In genomic region chr9:106916491-106917235, GRCh38 we compare ENCODE assay signal across 10 cellular contexts. TPM values are rescaled to one million over a fixed set of nuclear protein-coding genes. Genes with fewer than 3 reads are reported as not detected.
DNase-seq lines count a peak whose midpoint lies in the region; ATAC-seq and TF ChIP-seq lines count a peak whose summit lies in the region.
"Had no signal": no experiment of that assay in that cellular context is flagged by ENCODE, and none has a peak within 500 bp of the region (broad histone marks: within the 10 kb centered on the region; RNA-seq: fewer than 3 reads in every experiment).

No MANE protein-coding gene starts in this region.

- H3K36me3 ChIP-seq in H7 (replicated peaks; ENCODE audit: control insufficient read depth, insufficient read depth, low read length) = no peaks in the 10 kb centered on the region
- H3K36me3 ChIP-seq: spleen had no signal

- H3K4me3 ChIP-seq in coronary artery (no peak overlapping the region), H7 (ENCODE audit: insufficient read depth, low read depth, low read length) (no peak overlapping the region)
- H3K4me3 ChIP-seq: spleen had no signal

- H3K27ac ChIP-seq in coronary artery = no peak overlapping the region
- H3K27ac ChIP-seq: spleen had no signal

- in situ Hi-C loops in ACHN (cut with HindIII; ENCODE audit: low pct_ligation_motif_present, low pct_unique_long_range_greater_than_20kb, low sequenced_read_pairs) = no loop called here

- no peaks in the 10 kb centered on the region for H3K9me3 Mint-ChIP-seq in dendritic cell treated with granulocyte-macrophage colony-stimulating factor and Interleukin-4, amounts not matched to agents 40 ng/mL and 50 ng/mL, for 4 days

- peaks cover 12% of the 10 kb centered on the region for H3K4me1 Mint-ChIP-seq in dendritic cell treated with granulocyte-macrophage colony-stimulating factor and Interleukin-4, amounts not matched to agents 40 ng/mL and 50 ng/mL, for 4 days (ENCODE audit: low read depth)

- no peaks in the 10 kb centered on the region for H3K27me3 Mint-ChIP-seq in dendritic cell treated with granulocyte-macrophage colony-stimulating factor and Interleukin-4, amounts not matched to agents 40 ng/mL and 50 ng/mL, for 4 days

- no peak for ATAC-seq in GM21619 (IDR thresholded peaks at IDR 0.05; ENCODE audit: unreplicated experiment)

- no peaks in the 10 kb centered on the region for H3K36me3 Mint-ChIP-seq in dendritic cell treated with granulocyte-macrophage colony-stimulating factor and Interleukin-4, amounts not matched to agents 40 ng/mL and 50 ng/mL, for 4 days (ENCODE audit: low read depth)

- TF ChIP-seq CTCF in coronary artery (IDR thresholded peaks at IDR 0.05) = no peak

- no peak overlapping the region for H3K4me3 Mint-ChIP-seq in dendritic cell treated with granulocyte-macrophage colony-stimulating factor and Interleukin-4, amounts not matched to agents 40 ng/mL and 50 ng/mL, for 4 days

- DNase-seq in ACHN = peak; percentile 96
- peak; percentile 84 for DNase-seq in LHCN-M2 (ENCODE audit: low read depth)
- peak; percentile 54 to 76 for DNase-seq in lung microvascular endothelial cell (ENCODE audit: low read depth in 2 of 2)
- DNase-seq in coronary artery (ENCODE audit: low spot score) = no peak
- no peak for DNase-seq in H7
- no peak for DNase-seq in NCI-H128 (lab: John Stamatoyannopoulos, UW; ENCODE audit: unreplicated experiment)
- DNase-seq: DMS153, spleen had no signal

- intact Hi-C loops in dendritic cell treated with granulocyte-macrophage colony-stimulating factor and Interleukin-4, amounts not matched to agents 40 ng/mL and 50 ng/mL, for 4 days (cut with micrococcal nuclease) = no loop called here

- no peaks in the 10 kb centered on the region for H3K27me3 ChIP-seq in H7 (ENCODE audit: control insufficient read depth, insufficient read depth, low read length)
- H3K27me3 ChIP-seq: spleen had no signal

- H3K27ac Mint-ChIP-seq in dendritic cell treated with granulocyte-macrophage colony-stimulating factor and Interleukin-4, amounts not matched to agents 40 ng/mL and 50 ng/mL, for 4 days = peak overlapping the region; percentile 71

RNA-seq across cellular contexts. Expression of gene ZNF462, which starts 53.7 kb away (rescaled TPM):
- total RNA-seq in LHCN-M2 (2014; rRNA removed) (11.3 and 14.6 TPM in 2 replicates), lung microvascular endothelial cell (4.2 and 4.6 TPM in 2 replicates)
- 4.4 TPM for polyA plus RNA-seq in LHCN-M2 (2012)
- total RNA-seq in H7 (2014; rRNA removed; shearing (Covaris generic)) = 34.7 and 36.4 TPM in 2 replicates

Comparison
In these comparisons a context has a peak if more than half of its experiments do, and no peak if none do; other contexts are left out.
1. DNase-seq: peak in ACHN (single experiment), LHCN-M2 (single experiment) and lung microvascular endothelial cell (2 of 2); none in coronary artery (single experiment), H7 (single experiment) and NCI-H128 (single experiment).